ENCODE assay signal across 21 cellular contexts in the genomic region with DNA sequence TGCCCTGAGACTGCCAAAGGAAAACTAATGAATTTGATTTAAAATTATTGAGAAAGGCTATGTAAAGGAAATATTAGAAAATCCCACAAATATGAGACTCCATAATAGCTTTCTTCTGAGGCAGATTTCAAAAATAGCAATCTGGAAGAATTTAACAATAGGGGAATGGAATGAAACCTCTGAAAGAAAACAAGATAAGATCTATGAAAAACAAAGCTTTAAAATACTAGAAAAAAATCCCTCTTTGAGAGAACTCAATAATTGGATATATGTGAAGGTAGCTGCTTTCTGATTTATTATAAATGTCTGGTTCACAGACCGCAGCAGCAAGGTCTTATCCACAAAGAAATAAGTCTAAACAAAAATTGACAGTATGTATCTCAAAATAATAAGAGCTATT.
DNase-seq lines count a peak whose midpoint lies in the region; ATAC-seq, FAIRE-seq and TF ChIP-seq lines count a peak whose summit lies in the region.
"Had no signal": no experiment of that assay in that cellular context is flagged by ENCODE, and none has a peak within 500 bp of the region (broad histone marks: within the 10 kb centered on the region; RNA-seq: fewer than 3 reads in every experiment).

No MANE protein-coding gene starts in this region.

- no peaks in the 10 kb centered on the region for H3K9me2 ChIP-seq in GM23248 (ENCODE audit: insufficient read depth)
- H3K9me2 ChIP-seq in SK-N-SH, result no peaks in the 10 kb centered on the region

- WGBS in GM23248 (ENCODE audit: low coverage in 1 of 2, low lambda C conversion rate in 2 of 2, missing lambda C conversion rate in 2 of 2), 2 experiments, result 76 to 90% methylated on average over 1 of the region's 1 CpG
- WGBS in SK-N-SH (ENCODE audit: low lambda C conversion rate), result 41% methylated on average over 1 of the region's 1 CpG
- 90% methylated on average over 1 of the region's 1 CpG for WGBS in smooth muscle cell (ENCODE audit: low lambda C conversion rate)
- WGBS in right cardiac atrium, result 86% methylated on average over 1 of the region's 1 CpG

- TF ChIP-seq CTCF in SK-N-SH (IDR thresholded peaks at IDR 0.05) (no peak), endothelial cell of umbilical vein (IDR thresholded peaks at IDR 0.05; ENCODE audit: extremely low read depth in 1 of 2, insufficient read depth in 1 of 2, low read depth in 1 of 2, low read length in 2 of 2) (no peak), smooth muscle cell (IDR thresholded peaks at IDR 0.05; ENCODE audit: borderline replicate concordance, insufficient read depth, poor library complexity, severe bottlenecking) (no peak), omental fat pad (IDR thresholded peaks at IDR 0.05) (no peak)

- H3K4me1 ChIP-seq in GM23248 (ENCODE audit: insufficient read depth) (peaks cover 32% of the 10 kb centered on the region), SK-N-SH (ENCODE audit: control insufficient read depth in 1 of 2, insufficient read depth in 2 of 2, low read depth in 1 of 2, low read length in 1 of 2) (peaks cover 0 to 16% of the 10 kb centered on the region in 2 experiments; a peak in 3 of 4 replicates), endothelial cell of umbilical vein (ENCODE audit: control insufficient read depth, extremely low read depth, insufficient read depth, low read length) (peaks cover 41% of the 10 kb centered on the region), smooth muscle cell (ENCODE audit: low read depth) (no peaks in the 10 kb centered on the region), right cardiac atrium (ENCODE audit: control insufficient read depth, insufficient read depth, low read length) (peaks cover 1% of the 10 kb centered on the region)

- TF ChIP-seq POLR2A in endothelial cell of umbilical vein (IDR thresholded peaks at IDR 0.05; ENCODE audit: low read depth, low read length), result no peak

- H3K36me3 ChIP-seq in GM23248 (ENCODE audit: low read depth) (no peaks in the 10 kb centered on the region), SK-N-SH (replicated peaks in 1 of 2; ENCODE audit: control insufficient read depth in 1 of 2, insufficient read depth in 2 of 2, low read length in 1 of 2) (no peaks in the 10 kb centered on the region), endothelial cell of umbilical vein (ENCODE audit: control insufficient read depth in 2 of 2, extremely low read depth in 1 of 2, insufficient read depth in 2 of 2, low read length in 2 of 2) (no peaks in the 10 kb centered on the region), smooth muscle cell (ENCODE audit: low read depth) (no peaks in the 10 kb centered on the region)
- H3K36me3 ChIP-seq: SJCRH30 had no signal

- dilution Hi-C loops in endothelial cell of umbilical vein (cut with MboI; ENCODE audit: extremely low pct_ligation_motif_present, low sequenced_read_pairs), result no loop called here

- no TSS peak for BruUV-seq in endothelial cell of umbilical vein (replicated peaks; lab: Mats Ljungman, UMichigan)

- H3K79me2 ChIP-seq in GM23248 (ENCODE audit: insufficient read depth), result peaks cover 15% of the 10 kb centered on the region; the same call in 1 of the 2 replicates
- no peaks in the 10 kb centered on the region for H3K79me2 ChIP-seq in SK-N-SH (ENCODE audit: insufficient read depth)
- H3K79me2 ChIP-seq in endothelial cell of umbilical vein (ENCODE audit: control insufficient read depth, insufficient read depth, low read length), result no peaks in the 10 kb centered on the region
- H3K79me2 ChIP-seq in smooth muscle cell (ENCODE audit: low read depth), result no peaks in the 10 kb centered on the region

- intact Hi-C loops in endothelial cell of umbilical vein (cut with micrococcal nuclease), result loop anchor here (1.0 kb wide), 5 partner anchors 10 to 319 kb away; no protein-coding TSS in a partner anchor
- intact Hi-C loops in right cardiac atrium (cut with DNase I), result no loop called here

- H3K9me3 ChIP-seq in GM23248 (ENCODE audit: low read depth), result no peaks in the 10 kb centered on the region
- H3K9me3 ChIP-seq in SK-N-SH, result no peaks in the 10 kb centered on the region
- H3K9me3 ChIP-seq in endothelial cell of umbilical vein (replicated peaks; ENCODE audit: control insufficient read depth, insufficient read depth, low read length), result no peaks in the 10 kb centered on the region
- H3K9me3 ChIP-seq in smooth muscle cell (replicated peaks; ENCODE audit: low read depth), result no peaks in the 10 kb centered on the region
- no peaks in the 10 kb centered on the region for H3K9me3 ChIP-seq in right cardiac atrium (ENCODE audit: control insufficient read depth, low read length)

- ATAC-seq in right cardiac atrium (no peak), omental fat pad (ENCODE audit: low FRiP score) (no peak), GM21423 (IDR thresholded peaks at IDR 0.05; ENCODE audit: unreplicated experiment) (no peak)

- H3K9ac ChIP-seq in GM23248 (peak overlapping the region; percentile 61), SK-N-SH (peak overlapping the region; percentile 67), endothelial cell of umbilical vein (replicated peaks; ENCODE audit: extremely low read depth, insufficient read depth, low read length) (peak overlapping the region; percentile 68), smooth muscle cell (ENCODE audit: low read depth) (no peak overlapping the region)

- DNase-seq in GM23248 (peak; percentile 33), SK-N-SH (no peak), endothelial cell of umbilical vein (ENCODE audit: low read depth, low spot score) (peak; percentile 90), smooth muscle cell (lab: John Stamatoyannopoulos, UW; ENCODE audit: unreplicated experiment) (no peak), right cardiac atrium (no peak), omental fat pad (ENCODE audit: low spot score) (no peak)
- DNase-seq: CD4-positive, alpha-beta memory T cell; DMS79 treated with DMSO at 0.1 percent for 48 hours; GF-D8; H7; MV-4-11; NCI-H1417; NCI-H2029; NCI-H2171; NCI-H446; NCI-H69; SJCRH30 had no signal

- no peaks in the 10 kb centered on the region for H3K27me3 ChIP-seq in GM23248 (replicated peaks; ENCODE audit: insufficient read depth)
- no peaks in the 10 kb centered on the region for H3K27me3 ChIP-seq in SK-N-SH (ENCODE audit: insufficient read depth)
- H3K27me3 ChIP-seq in endothelial cell of umbilical vein (ENCODE audit: control insufficient read depth in 2 of 2, insufficient read depth in 2 of 2, low read length in 2 of 2), result no peaks in the 10 kb centered on the region
- no peaks in the 10 kb centered on the region for H3K27me3 ChIP-seq in smooth muscle cell (ENCODE audit: low read depth)
- no peaks in the 10 kb centered on the region for H3K27me3 ChIP-seq in right cardiac atrium (ENCODE audit: control insufficient read depth, insufficient read depth)
- H3K27me3 ChIP-seq: SJCRH30 had no signal

- CTCF ChIA-PET in SK-N-SH (lab: Yijun Ruan, JAX) (no interaction called here), endothelial cell of umbilical vein (lab: Charles Lee) (interaction anchor here (0.8 to 2.8 kb wide), 13 partner anchors 9 to 554 kb away, joined by 3 to 12 read pairs (median 4); partner anchors contain the start of gene THBS1)

- H2AFZ ChIP-seq in GM23248 (no peak overlapping the region), SK-N-SH (ENCODE audit: low read depth) (no peak overlapping the region), endothelial cell of umbilical vein (ENCODE audit: low read depth, low read length) (no peak overlapping the region), smooth muscle cell (ENCODE audit: low read depth) (peak overlapping the region; percentile 41)

- H3K4me3 ChIP-seq in GM23248, result no peak overlapping the region
- H3K4me3 ChIP-seq in SK-N-SH (ENCODE audit: low read depth in 2 of 2, low read length in 1 of 2), result no peak overlapping the region
- H3K4me3 ChIP-seq in endothelial cell of umbilical vein (replicated peaks in 1 of 3; ENCODE audit: insufficient read depth in 1 of 3, low read depth in 1 of 3, low read length in 3 of 3), result no peak overlapping the region
- no peak overlapping the region for H3K4me3 ChIP-seq in smooth muscle cell
- H3K4me3 ChIP-seq in right cardiac atrium (ENCODE audit: low read length), result no peak overlapping the region
- H3K4me3 ChIP-seq: SJCRH30 had no signal

- in situ Hi-C loops in GM23248 (cut with MboI), result no loop called here

- H3K4me2 ChIP-seq in GM23248 (ENCODE audit: unreplicated experiment), result peak overlapping the region; percentile 36
- H3K4me2 ChIP-seq in SK-N-SH, result peak overlapping the region; percentile 72
- peak overlapping the region; percentile 49 for H3K4me2 ChIP-seq in endothelial cell of umbilical vein (ENCODE audit: insufficient read depth, low read length)
- H3K4me2 ChIP-seq in smooth muscle cell, result no peak overlapping the region

- FAIRE-seq in endothelial cell of umbilical vein (lab: Jason Lieb, UNC), result no peak
- FAIRE-seq: D721Med, GM12891 had no signal

- H3K9me1 ChIP-seq in endothelial cell of umbilical vein (replicated peaks; ENCODE audit: control insufficient read depth, extremely low read depth, insufficient read depth, low read length), result no peaks in the 10 kb centered on the region

- H4K20me1 ChIP-seq in GM23248 (ENCODE audit: insufficient read depth) (no peaks in the 10 kb centered on the region), SK-N-SH (ENCODE audit: insufficient read depth) (no peaks in the 10 kb centered on the region), endothelial cell of umbilical vein (replicated peaks; ENCODE audit: control insufficient read depth, extremely low read depth, insufficient read depth, low read length) (no peaks in the 10 kb centered on the region), smooth muscle cell (ENCODE audit: low read depth) (no peaks in the 10 kb centered on the region)

- no peak for TF ChIP-seq RAD21 in SK-N-SH (IDR thresholded peaks at IDR 0.05; ENCODE audit: low read length)

- POLR2A ChIA-PET in SK-N-SH (lab: Yijun Ruan, JAX) (no interaction called here), endothelial cell of umbilical vein (lab: Charles Lee) (interaction anchor here (0.5 to 3.2 kb wide), 11 partner anchors 12 to 657 kb away, joined by 3 to 33 read pairs (median 7); partner anchors contain the start of gene THBS1)

- H3K27ac ChIP-seq in GM23248, result peak overlapping the region; percentile 89
- H3K27ac ChIP-seq in SK-N-SH (ENCODE audit: low read depth in 2 of 2, low read length in 1 of 2), result peak overlapping the region; percentile 81 to 96; a peak in 3 of 4 replicates
- H3K27ac ChIP-seq in endothelial cell of umbilical vein (ENCODE audit: insufficient read depth, low read depth, low read length), result peak overlapping the region; percentile 95
- H3K27ac ChIP-seq in smooth muscle cell (ENCODE audit: low read depth), result peak overlapping the region; percentile 18
- no peak overlapping the region for H3K27ac ChIP-seq in right cardiac atrium (ENCODE audit: low read length)
- H3K27ac ChIP-seq: RWPE1, SJCRH30 had no signal

- peak; percentile 10 to 98; a peak in 2 of 4 replicates for TF ChIP-seq EP300 in SK-N-SH (IDR thresholded peaks at IDR 0.05; ENCODE audit: borderline replicate concordance in 1 of 2, low read depth in 1 of 2, low read length in 1 of 2)

- peaks cover 53% of the 10 kb centered on the region for H3F3A ChIP-seq in GM23248 (ENCODE audit: insufficient read depth)
- H3F3A ChIP-seq in SK-N-SH (replicated peaks; ENCODE audit: insufficient read depth), result peaks cover 43% of the 10 kb centered on the region
- peaks cover 3% of the 10 kb centered on the region for H3F3A ChIP-seq in smooth muscle cell (ENCODE audit: low read depth)

TF ChIP-seq in endothelial cell of umbilical vein, 7 proteins besides CTCF, POLR2A, EP300 and RAD21 (continues in another document):
- peak; percentile 79 for TF ChIP-seq JUN (IDR thresholded peaks at IDR 0.05; ENCODE audit: borderline replicate concordance, insufficient read depth, insufficient read length, low read depth)

Comparison
In these comparisons a context has a peak if more than half of its experiments do, and no peak if none do; other contexts are left out.
1. DNase-seq: peak in GM23248 (single experiment) and endothelial cell of umbilical vein (single experiment); none in SK-N-SH (single experiment), smooth muscle cell (single experiment), right cardiac atrium (0 of 3) and omental fat pad (single experiment).